Comparison of ENCODE assay signal across 10 cellular contexts in the genomic region with DNA sequence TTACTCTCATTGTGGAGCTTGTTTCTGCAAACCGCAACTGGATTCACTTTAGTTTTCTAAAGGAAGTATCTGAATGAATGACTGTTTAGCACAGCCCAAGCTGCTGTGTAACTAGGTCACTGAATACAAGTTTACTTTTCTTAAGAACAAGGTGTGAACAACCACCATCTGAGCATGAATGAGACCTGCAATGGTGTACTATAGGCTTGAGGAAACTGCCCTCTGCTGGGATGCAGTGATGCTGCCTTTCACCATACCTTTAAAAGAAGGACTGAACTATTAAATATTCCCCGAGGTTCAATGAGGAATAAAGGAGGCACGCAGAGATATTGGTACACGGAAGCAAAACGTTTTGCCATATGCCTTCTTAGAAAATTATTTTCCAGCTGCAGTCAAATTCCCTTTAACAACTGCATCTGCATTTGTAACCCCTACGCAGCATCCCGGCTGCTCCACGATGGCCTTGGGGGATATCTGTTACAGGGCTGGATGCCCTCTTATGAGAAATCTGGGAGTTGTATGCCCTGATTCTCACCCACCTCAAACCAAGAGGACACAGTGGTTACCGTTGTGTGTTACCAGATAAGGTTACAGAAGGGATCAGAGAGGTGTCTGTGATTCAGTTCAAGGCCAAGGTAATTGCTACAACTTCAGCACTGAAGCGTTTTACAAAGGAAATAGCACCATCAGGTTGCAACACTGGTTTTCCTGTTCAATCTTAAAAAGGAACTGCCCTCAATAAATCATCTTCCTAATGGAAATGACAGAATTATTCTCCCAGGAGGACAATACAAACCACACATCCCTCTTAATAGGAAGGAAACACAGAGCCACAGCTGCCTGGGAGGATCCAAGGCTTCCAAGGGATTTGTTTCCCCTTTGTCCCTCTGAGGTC.
DNase-seq lines count a peak whose midpoint lies in the region; FAIRE-seq and TF ChIP-seq lines count a peak whose summit lies in the region.
"Had no signal": no experiment of that assay in that cellular context is flagged by ENCODE, and none has a peak within 500 bp of the region (broad histone marks: within the 10 kb centered on the region; RNA-seq: fewer than 3 reads in every experiment).

No MANE protein-coding gene starts in this region.

- intact Hi-C loops in endothelial cell of umbilical vein (cut with micrococcal nuclease) = loop anchor here (1.0 to 10.0 kb wide), 10 partner anchors 18 to 1679 kb away; no protein-coding TSS in a partner anchor

- peak; percentile 76 for FAIRE-seq in endothelial cell of umbilical vein (lab: Jason Lieb, UNC)

- H3K9ac ChIP-seq in MM.1S (ENCODE audit: low read length) (no peak overlapping the region), endothelial cell of umbilical vein (replicated peaks; ENCODE audit: extremely low read depth, insufficient read depth, low read length) (peak overlapping the region; percentile 21), neural progenitor cell (no peak overlapping the region)

- H3K4me1 Mint-ChIP-seq in neural progenitor cell = peaks cover 2% of the 10 kb centered on the region

- no peaks in the 10 kb centered on the region for H3K9me3 ChIP-seq in MM.1S (replicated peaks; ENCODE audit: insufficient read depth, low read length)
- no peaks in the 10 kb centered on the region for H3K9me3 ChIP-seq in endothelial cell of umbilical vein (replicated peaks; ENCODE audit: control insufficient read depth, insufficient read depth, low read length)
- no peaks in the 10 kb centered on the region for H3K9me3 ChIP-seq in neural progenitor cell (ENCODE audit: low read depth)

- no peaks in the 10 kb centered on the region for H3K9me1 ChIP-seq in endothelial cell of umbilical vein (replicated peaks; ENCODE audit: control insufficient read depth, extremely low read depth, insufficient read depth, low read length)

- TF ChIP-seq CTCF in GM10266 (IDR thresholded peaks at IDR 0.05; ENCODE audit: control insufficient read depth, insufficient read depth, low read depth, missing control alignments) (peak; percentile 22), MM.1S (IDR thresholded peaks at IDR 0.05; ENCODE audit: low read length) (peak; percentile 50), endothelial cell of umbilical vein (IDR thresholded peaks at IDR 0.05; ENCODE audit: extremely low read depth in 1 of 2, insufficient read depth in 1 of 2, low read depth in 1 of 2, low read length in 2 of 2) (peak; percentile 44 to 56), neural progenitor cell (IDR thresholded peaks at IDR 0.05) (peak; percentile 44)

- POLR2A ChIA-PET in endothelial cell of umbilical vein (lab: Charles Lee) = no interaction called here

- DNase-seq in GM10266 (ENCODE audit: extremely low spot score) = no peak
- DNase-seq in MM.1S = peak; percentile 33
- DNase-seq in endothelial cell of umbilical vein (ENCODE audit: low read depth, low spot score) = peak; percentile 88
- DNase-seq in neural progenitor cell (ENCODE audit: low spot score) = peak; percentile 33
- DNase-seq in NCI-H774 (lab: John Stamatoyannopoulos, UW) = no peak
- DNase-seq in substantia nigra (lab: John Stamatoyannopoulos, UW) = no peak
- no peak for DNase-seq in NCI-H128 (lab: John Stamatoyannopoulos, UW; ENCODE audit: unreplicated experiment)
- DNase-seq in NCI-H2107 (lab: John Stamatoyannopoulos, UW) = no peak

- H3K4me2 ChIP-seq in MM.1S (ENCODE audit: low read depth, low read length) = no peak overlapping the region
- H3K4me2 ChIP-seq in endothelial cell of umbilical vein (ENCODE audit: insufficient read depth, low read length) = peak overlapping the region; percentile 60
- no peak overlapping the region for H3K4me2 ChIP-seq in neural progenitor cell

- BruUV-seq in endothelial cell of umbilical vein (replicated peaks; lab: Mats Ljungman, UMichigan) = TSS peak; percentile 44

- H3K4me1 ChIP-seq in MM.1S (ENCODE audit: low read length) = no peaks in the 10 kb centered on the region
- H3K4me1 ChIP-seq in endothelial cell of umbilical vein (ENCODE audit: control insufficient read depth, extremely low read depth, insufficient read depth, low read length) = peaks cover 45% of the 10 kb centered on the region
- H3K4me1 ChIP-seq in neural progenitor cell = no peaks in the 10 kb centered on the region

- no peaks in the 10 kb centered on the region for H3K36me3 Mint-ChIP-seq in neural progenitor cell
- H3K36me3 Mint-ChIP-seq: IgD-negative memory B cell had no signal

- no peaks in the 10 kb centered on the region for H3K9me3 Mint-ChIP-seq in neural progenitor cell
- H3K9me3 Mint-ChIP-seq: IgD-negative memory B cell had no signal

- dilution Hi-C loops in endothelial cell of umbilical vein (cut with MboI; ENCODE audit: extremely low pct_ligation_motif_present, low sequenced_read_pairs) = no loop called here

- H3K79me2 ChIP-seq in MM.1S (ENCODE audit: low read length) = no peaks in the 10 kb centered on the region
- H3K79me2 ChIP-seq in endothelial cell of umbilical vein (ENCODE audit: control insufficient read depth, insufficient read depth, low read length) = no peaks in the 10 kb centered on the region
- H3K79me2 ChIP-seq in neural progenitor cell (ENCODE audit: low read depth) = no peaks in the 10 kb centered on the region

- no peak overlapping the region for H3K27ac ChIP-seq in MM.1S (ENCODE audit: low read length)
- peak overlapping the region; percentile 72 for H3K27ac ChIP-seq in endothelial cell of umbilical vein (ENCODE audit: insufficient read depth, low read depth, low read length)
- H3K27ac ChIP-seq in neural progenitor cell = no peak overlapping the region
- no peak overlapping the region for H3K27ac ChIP-seq in substantia nigra (ENCODE audit: low read depth, low read length, poor library complexity, severe bottlenecking)
- H3K27ac ChIP-seq: epithelial cell of prostate had no signal

- H3K27me3 ChIP-seq in MM.1S (replicated peaks; ENCODE audit: insufficient read depth, low read length) (no peaks in the 10 kb centered on the region), endothelial cell of umbilical vein (ENCODE audit: control insufficient read depth in 2 of 2, insufficient read depth in 2 of 2, low read length in 2 of 2) (no peaks in the 10 kb centered on the region), neural progenitor cell (no peaks in the 10 kb centered on the region)

- no peaks in the 10 kb centered on the region for H3K9me2 ChIP-seq in MM.1S (replicated peaks; ENCODE audit: insufficient read depth, low read length)

- H3K4me3 ChIP-seq in MM.1S (ENCODE audit: low read length) (no peak overlapping the region), endothelial cell of umbilical vein (replicated peaks in 1 of 3; ENCODE audit: insufficient read depth in 1 of 3, low read depth in 1 of 3, low read length in 3 of 3) (no peak overlapping the region), neural progenitor cell (no peak overlapping the region)

- TF ChIP-seq POLR2A in endothelial cell of umbilical vein (IDR thresholded peaks at IDR 0.05; ENCODE audit: low read depth, low read length) = no peak

- H3K27me3 Mint-ChIP-seq in neural progenitor cell (ENCODE audit: insufficient read depth, low read depth) = no peaks in the 10 kb centered on the region
- H3K27me3 Mint-ChIP-seq: IgD-negative memory B cell had no signal

- H3K36me3 ChIP-seq in MM.1S (replicated peaks; ENCODE audit: insufficient read depth, low read length) (no peaks in the 10 kb centered on the region), endothelial cell of umbilical vein (ENCODE audit: control insufficient read depth in 2 of 2, extremely low read depth in 1 of 2, insufficient read depth in 2 of 2, low read length in 2 of 2) (no peaks in the 10 kb centered on the region), neural progenitor cell (no peaks in the 10 kb centered on the region)

- no peak overlapping the region for H3K27ac Mint-ChIP-seq in neural progenitor cell
- H3K27ac Mint-ChIP-seq: IgD-negative memory B cell had no signal

- H4K20me1 ChIP-seq in MM.1S (ENCODE audit: insufficient read depth, low read length) = no peaks in the 10 kb centered on the region
- no peaks in the 10 kb centered on the region for H4K20me1 ChIP-seq in endothelial cell of umbilical vein (replicated peaks; ENCODE audit: control insufficient read depth, extremely low read depth, insufficient read depth, low read length)
- no peaks in the 10 kb centered on the region for H4K20me1 ChIP-seq in neural progenitor cell (ENCODE audit: low read depth)

- CTCF ChIA-PET in endothelial cell of umbilical vein (lab: Charles Lee) = interaction anchor here (0.6 to 4.2 kb wide), 11 partner anchors 15 to 1677 kb away, joined by 3 to 29 read pairs (median 3); partner anchors contain the start of gene ADAMTS1

- H3F3A ChIP-seq in MM.1S (ENCODE audit: insufficient read depth, low read length) (no peaks in the 10 kb centered on the region), neural progenitor cell (ENCODE audit: low read depth) (no peaks in the 10 kb centered on the region)

- H3K4me3 Mint-ChIP-seq in neural progenitor cell = no peak overlapping the region

- H2AFZ ChIP-seq in MM.1S (ENCODE audit: low read length) = no peak overlapping the region
- peak overlapping the region; percentile 0 for H2AFZ ChIP-seq in endothelial cell of umbilical vein (ENCODE audit: low read depth, low read length)
- H2AFZ ChIP-seq in neural progenitor cell (replicated peaks) = no peak overlapping the region

TF ChIP-seq in endothelial cell of umbilical vein, 7 proteins besides CTCF, POLR2A, EP300 and RAD21:
- TF ChIP-seq, protein P1, sequence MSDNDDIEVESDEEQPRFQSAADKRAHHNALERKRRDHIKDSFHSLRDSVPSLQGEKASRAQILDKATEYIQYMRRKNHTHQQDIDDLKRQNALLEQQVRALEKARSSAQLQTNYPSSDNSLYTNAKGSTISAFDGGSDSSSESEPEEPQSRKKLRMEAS (IDR thresholded peaks at IDR 0.05; ENCODE audit: insufficient read depth, insufficient read length) = no peak
- TF ChIP-seq GATA2 (IDR thresholded peaks at IDR 0.05; ENCODE audit: insufficient read depth, insufficient read length, low read depth, low read length) (peak; percentile 88), POLR2AphosphoS5 (IDR thresholded peaks at IDR 0.05; ENCODE audit: insufficient read depth, low read depth, low read length) (peak; percentile 79), JUN (IDR thresholded peaks at IDR 0.05; ENCODE audit: borderline replicate concordance, insufficient read depth, insufficient read length, low read depth) (peak; percentile 48), FOS (IDR thresholded peaks at IDR 0.05; ENCODE audit: borderline replicate concordance, insufficient read depth, low read length) (peak; percentile 71), MYC (IDR thresholded peaks at IDR 0.05; ENCODE audit: low read depth, low read length) (no peak)
TF ChIP-seq in endothelial cell of umbilical vein: peak in this region for 4.

Comparison
In these comparisons a context has a peak if more than half of its experiments do, and no peak if none do; other contexts are left out.
1. DNase-seq: peak in MM.1S (single experiment), endothelial cell of umbilical vein (single experiment) and neural progenitor cell (single experiment); none in GM10266 (single experiment), NCI-H774 (single experiment), substantia nigra (0 of 49), NCI-H128 (single experiment) and NCI-H2107 (single experiment).
2. Peak in every context shown above with its lines, with median percentiles within 50 percentile points of each other: CTCF ChIP-seq.